ENCODE assay signal across 10 cellular contexts in the genomic region with DNA sequence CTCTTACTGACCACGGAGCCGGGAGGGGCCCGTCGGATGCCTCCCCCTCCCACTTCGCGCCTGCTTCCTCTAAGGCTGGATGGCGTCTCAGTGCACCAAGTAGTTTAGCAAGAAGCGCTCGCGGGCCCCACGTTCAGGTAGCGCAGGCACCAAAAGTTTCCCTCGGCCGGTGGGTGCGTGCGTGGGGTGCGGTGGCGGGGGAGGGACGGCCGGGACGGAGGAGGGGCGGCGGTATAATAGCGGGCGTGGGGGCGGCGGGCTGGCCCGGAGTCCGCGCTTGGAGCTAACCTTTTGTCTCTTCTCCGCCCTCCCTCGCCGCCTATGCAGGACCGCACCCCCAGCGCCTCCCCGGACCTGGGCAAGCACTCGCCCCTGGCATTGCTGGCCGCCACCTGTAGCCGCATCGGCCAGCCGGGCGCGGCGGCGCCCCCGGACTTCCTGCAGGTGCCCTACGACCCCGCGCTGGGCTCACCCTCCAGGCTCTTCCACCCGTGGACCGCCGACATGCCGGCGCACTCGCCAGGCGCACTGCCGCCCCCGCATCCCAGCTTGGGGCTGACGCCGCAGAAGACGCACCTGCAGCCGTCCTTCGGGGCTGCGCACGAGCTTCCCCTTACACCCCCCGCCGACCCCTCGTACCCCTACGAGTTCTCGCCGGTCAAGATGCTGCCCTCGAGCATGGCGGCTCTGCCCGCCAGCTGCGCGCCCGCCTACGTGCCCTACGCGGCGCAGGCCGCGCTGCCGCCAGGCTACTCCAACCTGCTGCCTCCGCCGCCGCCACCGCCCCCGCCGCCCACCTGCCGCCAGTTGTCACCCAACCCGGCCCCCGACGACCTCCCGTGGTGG. TPM values are rescaled to one million over a fixed set of nuclear protein-coding genes. Genes with fewer than 3 reads are reported as not detected.
DNase-seq lines count a peak whose midpoint lies in the region; ATAC-seq and TF ChIP-seq lines count a peak whose summit lies in the region.
"Had no signal": no experiment of that assay in that cellular context is flagged by ENCODE, and none has a peak within 500 bp of the region (broad histone marks: within the 10 kb centered on the region; RNA-seq: fewer than 3 reads in every experiment).

No MANE protein-coding gene starts in this region.

- H3K27ac Mint-ChIP-seq in CD8-positive, alpha-beta T cell = no peak overlapping the region
- no peak overlapping the region for H3K27ac Mint-ChIP-seq in dendritic cell treated with granulocyte-macrophage colony-stimulating factor and Interleukin-4, amounts not matched to agents 40 ng/mL and 50 ng/mL, for 4 days

- peak; percentile 13 for ATAC-seq in CD8-positive, alpha-beta T cell
- no peak for ATAC-seq in HG03521 (IDR thresholded peaks at IDR 0.05; ENCODE audit: unreplicated experiment)
- ATAC-seq in HG03432 (IDR thresholded peaks at IDR 0.05; ENCODE audit: unreplicated experiment) = no peak

- CTCF ChIA-PET in CD8-positive, alpha-beta T cell (lab: Charles Lee) = interaction anchor here (1.3 to 1.5 kb wide), 2 partner anchors 8 to 37 kb away, joined by 3 to 4 read pairs; no protein-coding TSS in a partner anchor

- no peak overlapping the region for H3K27ac ChIP-seq in CD8-positive, alpha-beta T cell (ENCODE audit: low read depth, low read length)
- peak overlapping the region in 2 of 4 donors; percentile 57 to 64 for H3K27ac ChIP-seq in Peyer's patch
- no peak overlapping the region for H3K27ac ChIP-seq in neural cell (ENCODE audit: low read length)

- H3K36me3 Mint-ChIP-seq in CD8-positive, alpha-beta T cell = no peaks in the 10 kb centered on the region
- no peaks in the 10 kb centered on the region for H3K36me3 Mint-ChIP-seq in dendritic cell treated with granulocyte-macrophage colony-stimulating factor and Interleukin-4, amounts not matched to agents 40 ng/mL and 50 ng/mL, for 4 days (ENCODE audit: low read depth)

- H3K9ac ChIP-seq in neural cell (ENCODE audit: low read length) = no peak overlapping the region

- no peak for TF ChIP-seq CTCF in CD8-positive, alpha-beta T cell (IDR thresholded peaks at IDR 0.05)
- TF ChIP-seq CTCF in Peyer's patch (IDR thresholded peaks at IDR 0.05) (no peak), neural cell (IDR thresholded peaks at IDR 0.05; ENCODE audit: poor library complexity, severe bottlenecking) (no peak)

- no peaks in the 10 kb centered on the region for H3K36me3 ChIP-seq in CD8-positive, alpha-beta T cell (ENCODE audit: insufficient read depth, low read length)
- no peaks in the 10 kb centered on the region for H3K36me3 ChIP-seq in Peyer's patch
- no peaks in the 10 kb centered on the region for H3K36me3 ChIP-seq in neural cell (ENCODE audit: insufficient read depth, low read length)

- no peaks in the 10 kb centered on the region for H3K79me2 ChIP-seq in neural cell (replicated peaks; ENCODE audit: insufficient read depth, low read length)

- H3K4me2 ChIP-seq in neural cell (ENCODE audit: low read length) = no peak overlapping the region

- no peak for TF ChIP-seq EP300 in neural cell (conservative IDR thresholded peaks at IDR 0.05; ENCODE audit: poor library complexity, severe bottlenecking)

- H3K27me3 Mint-ChIP-seq in CD8-positive, alpha-beta T cell (ENCODE audit: low read depth) = peaks cover 57% of the 10 kb centered on the region
- peaks cover 83% of the 10 kb centered on the region for H3K27me3 Mint-ChIP-seq in dendritic cell treated with granulocyte-macrophage colony-stimulating factor and Interleukin-4, amounts not matched to agents 40 ng/mL and 50 ng/mL, for 4 days

- no peaks in the 10 kb centered on the region for H3F3A ChIP-seq in neural cell (ENCODE audit: insufficient read depth, low read length, poor library complexity, severe bottlenecking)

- no peak for TF ChIP-seq RAD21 in neural cell (conservative IDR thresholded peaks at IDR 0.05)

- peaks cover 50% of the 10 kb centered on the region for H3K4me1 ChIP-seq in CD8-positive, alpha-beta T cell (ENCODE audit: insufficient read depth, low read length)
- H3K4me1 ChIP-seq in Peyer's patch = peaks cover 0 to 48% (median 13%) of the 10 kb centered on the region in 4 donors

- H3K9me2 ChIP-seq in neural cell (ENCODE audit: insufficient read depth, low read length) = no peaks in the 10 kb centered on the region

- H3K4me3 Mint-ChIP-seq in CD8-positive, alpha-beta T cell = peak overlapping the region; percentile 90
- H3K4me3 Mint-ChIP-seq in dendritic cell treated with granulocyte-macrophage colony-stimulating factor and Interleukin-4, amounts not matched to agents 40 ng/mL and 50 ng/mL, for 4 days = peak overlapping the region; percentile 78

- peaks cover 47% of the 10 kb centered on the region for H3K27me3 ChIP-seq in CD8-positive, alpha-beta T cell (ENCODE audit: insufficient read depth, low read length)
- H3K27me3 ChIP-seq in Peyer's patch (peaks cover 0 to 40% of the 10 kb centered on the region in 2 donors), neural cell (ENCODE audit: insufficient read depth, low read depth, low read length) (peaks cover 95% of the 10 kb centered on the region)

- peaks cover 43% of the 10 kb centered on the region for H3K4me1 Mint-ChIP-seq in CD8-positive, alpha-beta T cell (ENCODE audit: low read depth)
- H3K4me1 Mint-ChIP-seq in dendritic cell treated with granulocyte-macrophage colony-stimulating factor and Interleukin-4, amounts not matched to agents 40 ng/mL and 50 ng/mL, for 4 days (ENCODE audit: low read depth) = peaks cover 36% of the 10 kb centered on the region

- TF ChIP-seq POLR2A in Peyer's patch (IDR thresholded peaks at IDR 0.05) = no peak

- H3K9me3 Mint-ChIP-seq in CD8-positive, alpha-beta T cell = no peaks in the 10 kb centered on the region
- no peaks in the 10 kb centered on the region for H3K9me3 Mint-ChIP-seq in dendritic cell treated with granulocyte-macrophage colony-stimulating factor and Interleukin-4, amounts not matched to agents 40 ng/mL and 50 ng/mL, for 4 days

- no peak for DNase-seq in CD8-positive, alpha-beta T cell
- DNase-seq in Peyer's patch (peak in 1 of 3 donors; percentile 53), NCI-H1436 (lab: John Stamatoyannopoulos, UW) (no peak)
- no peak for DNase-seq in stimulated activated naive CD4-positive, alpha-beta T cell treated with Interleukin-2 at 50 U/mL for 16 hours (lab: John Stamatoyannopoulos, UW)

- no peaks in the 10 kb centered on the region for H4K20me1 ChIP-seq in neural cell (ENCODE audit: insufficient read depth)

- no peaks in the 10 kb centered on the region for H3K9me3 ChIP-seq in CD8-positive, alpha-beta T cell (ENCODE audit: low read length)
- H3K9me3 ChIP-seq in Peyer's patch (no peaks in the 10 kb centered on the region), neural cell (ENCODE audit: low read length) (no peaks in the 10 kb centered on the region)

- no peak overlapping the region for H2AFZ ChIP-seq in neural cell (ENCODE audit: low read depth, low read length)

- peak overlapping the region; percentile 44 for H3K4me3 ChIP-seq in CD8-positive, alpha-beta T cell (ENCODE audit: low read depth, low read length)
- H3K4me3 ChIP-seq in Peyer's patch = peak overlapping the region; percentile 31 to 70 (median 52)
- H3K4me3 ChIP-seq in neural cell (ENCODE audit: low read length) = peak overlapping the region; percentile 56

- intact Hi-C loops in CD8-positive, alpha-beta T cell (cut with DNase I, micrococcal nuclease) = loop anchor here in 1 of 2 experiments (5.0 to 10.0 kb wide), 3 partner anchors 56 to 211 kb away; a partner anchor contains a TSS
- intact Hi-C loops in dendritic cell treated with granulocyte-macrophage colony-stimulating factor and Interleukin-4, amounts not matched to agents 40 ng/mL and 50 ng/mL, for 4 days (cut with micrococcal nuclease) = loop anchor here (1.0 to 10.0 kb wide), 2 partner anchors 100 to 351 kb away; a partner anchor contains a TSS

- POLR2A ChIA-PET in CD8-positive, alpha-beta T cell (lab: Charles Lee) = interaction anchor here (0.7 to 1.8 kb wide), 2 partner anchors 56 to 78 kb away, joined by 3 to 4 read pairs; no protein-coding TSS in a partner anchor

TF ChIP-seq in neural cell, 6 proteins besides CTCF, POLR2A, EP300 and RAD21:
- TF ChIP-seq, protein P1, sequence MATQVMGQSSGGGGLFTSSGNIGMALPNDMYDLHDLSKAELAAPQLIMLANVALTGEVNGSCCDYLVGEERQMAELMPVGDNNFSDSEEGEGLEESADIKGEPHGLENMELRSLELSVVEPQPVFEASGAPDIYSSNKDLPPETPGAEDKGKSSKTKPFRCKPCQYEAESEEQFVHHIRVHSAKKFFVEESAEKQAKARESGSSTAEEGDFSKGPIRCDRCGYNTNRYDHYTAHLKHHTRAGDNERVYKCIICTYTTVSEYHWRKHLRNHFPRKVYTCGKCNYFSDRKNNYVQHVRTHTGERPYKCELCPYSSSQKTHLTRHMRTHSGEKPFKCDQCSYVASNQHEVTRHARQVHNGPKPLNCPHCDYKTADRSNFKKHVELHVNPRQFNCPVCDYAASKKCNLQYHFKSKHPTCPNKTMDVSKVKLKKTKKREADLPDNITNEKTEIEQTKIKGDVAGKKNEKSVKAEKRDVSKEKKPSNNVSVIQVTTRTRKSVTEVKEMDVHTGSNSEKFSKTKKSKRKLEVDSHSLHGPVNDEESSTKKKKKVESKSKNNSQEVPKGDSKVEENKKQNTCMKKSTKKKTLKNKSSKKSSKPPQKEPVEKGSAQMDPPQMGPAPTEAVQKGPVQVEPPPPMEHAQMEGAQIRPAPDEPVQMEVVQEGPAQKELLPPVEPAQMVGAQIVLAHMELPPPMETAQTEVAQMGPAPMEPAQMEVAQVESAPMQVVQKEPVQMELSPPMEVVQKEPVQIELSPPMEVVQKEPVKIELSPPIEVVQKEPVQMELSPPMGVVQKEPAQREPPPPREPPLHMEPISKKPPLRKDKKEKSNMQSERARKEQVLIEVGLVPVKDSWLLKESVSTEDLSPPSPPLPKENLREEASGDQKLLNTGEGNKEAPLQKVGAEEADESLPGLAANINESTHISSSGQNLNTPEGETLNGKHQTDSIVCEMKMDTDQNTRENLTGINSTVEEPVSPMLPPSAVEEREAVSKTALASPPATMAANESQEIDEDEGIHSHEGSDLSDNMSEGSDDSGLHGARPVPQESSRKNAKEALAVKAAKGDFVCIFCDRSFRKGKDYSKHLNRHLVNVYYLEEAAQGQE (IDR thresholded peaks at IDR 0.05; ENCODE audit: borderline replicate concordance) = no peak
- TF ChIP-seq EZH2 (IDR thresholded peaks at IDR 0.05; ENCODE audit: borderline replicate concordance, insufficient read depth, low read length, poor library complexity, severe bottlenecking) (no peak), SMC3 (conservative IDR thresholded peaks at IDR 0.05; ENCODE audit: poor library complexity) (no peak), TAF1 (IDR thresholded peaks at IDR 0.05; ENCODE audit: low read depth) (no peak), POLR2AphosphoS5 (IDR thresholded peaks at IDR 0.05) (no peak), MXI1 (conservative IDR thresholded peaks at IDR 0.05; ENCODE audit: poor library complexity, severe bottlenecking) (no peak)

RNA-seq across cellular contexts. Expression of a gene that starts 1.0 kb away (rescaled TPM):
- total RNA-seq in CD8-positive, alpha-beta T cell = not detected
- total RNA-seq in Peyer's patch = 1 to 10 TPM in 1 of 4 donors, under 1 TPM in 2, not detected in 1; 0.40 to 2.8 (median 0.88) TPM
- polyA plus RNA-seq in neural cell = 0.15 TPM in 1 of 2 replicates, not detected in the other
- polyA minus RNA-seq in neural cell = not detected in 2 replicates
- total RNA-seq: activated CD8-positive, alpha-beta memory T cell treated with anti-CD3 and anti-CD28 coated beads for 36 hours; HT1080 had no signal

RNA-seq across cellular contexts. Expression of a gene that starts 54.0 kb away (rescaled TPM):
- total RNA-seq in CD8-positive, alpha-beta T cell = not detected
- total RNA-seq in Peyer's patch = not detected
- polyA plus RNA-seq in neural cell = 1.3 TPM in 1 of 2 replicates, not detected in the other
- not detected in 2 replicates for polyA minus RNA-seq in neural cell
- total RNA-seq: activated CD8-positive, alpha-beta memory T cell treated with anti-CD3 and anti-CD28 coated beads for 36 hours; HT1080 had no signal
